8 cellular contexts compared by ENCODE assay signal in the genomic region with DNA sequence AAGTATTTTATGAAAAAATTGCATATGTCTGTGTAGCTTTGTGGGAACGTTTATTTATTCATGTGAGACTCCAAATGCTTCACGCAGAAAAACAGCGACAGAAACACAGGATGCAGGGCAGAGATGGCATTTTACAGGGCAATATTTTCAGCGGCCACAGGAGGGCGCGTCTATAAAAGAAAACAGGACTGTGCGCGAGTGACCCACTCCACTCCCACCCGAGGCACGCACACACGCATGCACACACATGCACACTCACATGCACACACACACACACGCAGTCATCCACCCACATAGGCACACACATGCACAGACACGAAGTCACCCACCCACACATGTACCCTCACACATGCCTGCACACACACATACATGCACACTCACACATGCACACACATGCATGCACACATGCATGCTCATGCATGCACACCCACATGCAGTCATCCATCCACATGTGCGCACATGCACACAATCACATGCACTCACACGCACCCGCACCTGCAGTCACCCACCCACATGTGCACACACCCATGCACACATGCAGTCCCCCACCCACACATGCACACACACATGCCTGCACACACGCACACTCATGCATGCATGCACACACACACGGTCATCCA.
DNase-seq lines count a peak whose midpoint lies in the region; ATAC-seq and TF ChIP-seq lines count a peak whose summit lies in the region.

No MANE protein-coding gene starts in this region.

- H3K4me1 ChIP-seq in DND-41 (ENCODE audit: insufficient read depth, low read length) (peaks cover 15% of the 10 kb centered on the region), cardiac muscle cell (ENCODE audit: low read depth) (no peaks in the 10 kb centered on the region)

- TF ChIP-seq CTCF in DND-41 (IDR thresholded peaks at IDR 0.05; ENCODE audit: borderline replicate concordance, extremely low read depth, low read length, poor library complexity, severe bottlenecking), result peak; percentile 92
- peak; percentile 76 for TF ChIP-seq CTCF in cardiac muscle cell (IDR thresholded peaks at IDR 0.05; ENCODE audit: low read depth, low read length)
- peak; percentile 76 for TF ChIP-seq CTCF in retinal pigment epithelial cell (conservative IDR thresholded peaks at IDR 0.05; ENCODE audit: low read depth, low read length)

- no peaks in the 10 kb centered on the region for H3K9me3 ChIP-seq in DND-41 (ENCODE audit: insufficient read depth, low read length, severe bottlenecking)
- H3K9me3 ChIP-seq in cardiac muscle cell (ENCODE audit: low read depth), result no peaks in the 10 kb centered on the region

- H3K79me2 ChIP-seq in DND-41 (ENCODE audit: insufficient read depth, low read length), result no peaks in the 10 kb centered on the region

- CTCF ChIA-PET in activated naive CD4-positive, alpha-beta T cell treated with anti-CD3 and anti-CD28 coated beads, Interleukin-2, amount 10 ng/mL, durations not matched to agents 7 days and 5 days (lab: Charles Lee), result interaction anchor here (0.7 to 1.2 kb wide), 12 partner anchors 14 to 445 kb away, joined by 3 to 7 read pairs (median 3); no protein-coding TSS in a partner anchor

- H3K27ac Mint-ChIP-seq in activated naive CD4-positive, alpha-beta T cell treated with anti-CD3 and anti-CD28 coated beads, Interleukin-2, amount 10 ng/mL, durations not matched to agents 7 days and 5 days, result no peak overlapping the region

- no peak overlapping the region for H3K27ac ChIP-seq in DND-41 (ENCODE audit: low read length)
- no peak overlapping the region for H3K27ac ChIP-seq in cardiac muscle cell

- H3K36me3 Mint-ChIP-seq in activated naive CD4-positive, alpha-beta T cell treated with anti-CD3 and anti-CD28 coated beads, Interleukin-2, amount 10 ng/mL, durations not matched to agents 7 days and 5 days, result no peaks in the 10 kb centered on the region

- no peak overlapping the region; the same call in 1 of the 2 replicates for H2AFZ ChIP-seq in DND-41 (ENCODE audit: low read depth, low read length)

- no peaks in the 10 kb centered on the region for H3K27me3 ChIP-seq in DND-41 (ENCODE audit: insufficient read depth, low read length, poor library complexity)
- H3K27me3 ChIP-seq in cardiac muscle cell, result no peaks in the 10 kb centered on the region

- ATAC-seq in DND-41 (ENCODE audit: insufficient read depth, low read depth) (peak; percentile 74), GM18858 (IDR thresholded peaks at IDR 0.05; ENCODE audit: unreplicated experiment) (no peak), HG02798 (IDR thresholded peaks at IDR 0.05; ENCODE audit: poor library complexity, unreplicated experiment) (no peak)

- H3K4me2 ChIP-seq in DND-41 (ENCODE audit: insufficient read depth, low read length), result peak overlapping the region; percentile 71

- H3K4me3 Mint-ChIP-seq in activated naive CD4-positive, alpha-beta T cell treated with anti-CD3 and anti-CD28 coated beads, Interleukin-2, amount 10 ng/mL, durations not matched to agents 7 days and 5 days, result peak overlapping the region; percentile 22

- peak overlapping the region in 1 of 2 experiments; percentile 48; a peak in 2 of 4 replicates for H3K4me3 ChIP-seq in DND-41 (ENCODE audit: low read depth in 1 of 2, low read length in 2 of 2)
- H3K4me3 ChIP-seq in cardiac muscle cell, result no peak overlapping the region
- H3K4me3 ChIP-seq in retinal pigment epithelial cell (ENCODE audit: low read length), result peak overlapping the region; percentile 40

- peaks cover 37% of the 10 kb centered on the region for H3K27me3 Mint-ChIP-seq in activated naive CD4-positive, alpha-beta T cell treated with anti-CD3 and anti-CD28 coated beads, Interleukin-2, amount 10 ng/mL, durations not matched to agents 7 days and 5 days

- H3K36me3 ChIP-seq in DND-41 (ENCODE audit: insufficient read depth, low read length) (no peaks in the 10 kb centered on the region), cardiac muscle cell (no peaks in the 10 kb centered on the region)

- H3K4me1 Mint-ChIP-seq in activated naive CD4-positive, alpha-beta T cell treated with anti-CD3 and anti-CD28 coated beads, Interleukin-2, amount 10 ng/mL, durations not matched to agents 7 days and 5 days, result peaks cover 24% of the 10 kb centered on the region

- no peaks in the 10 kb centered on the region for H3K9me3 Mint-ChIP-seq in activated naive CD4-positive, alpha-beta T cell treated with anti-CD3 and anti-CD28 coated beads, Interleukin-2, amount 10 ng/mL, durations not matched to agents 7 days and 5 days

- H3K9ac ChIP-seq in DND-41 (ENCODE audit: low read depth, low read length), result 0 out of 2 replicates have a peak overlapping the region, but pooled peaks have one; percentile 17

- DNase-seq in DND-41 (peak; percentile 70), HT1080 (ENCODE audit: low read depth) (peak; percentile 28), SHP77 (lab: John Stamatoyannopoulos, UW) (peak; percentile 30 to 42), cardiac muscle cell (ENCODE audit: low read depth in 1 of 2, low spot score in 1 of 2) (peak; percentile 47 to 50), retinal pigment epithelial cell (ENCODE audit: low read depth) (no peak)
- DNase-seq in activated naive CD4-positive, alpha-beta T cell treated with anti-CD3 and anti-CD28 coated beads, Interleukin-2, amount 10 ng/mL, durations not matched to agents 7 days and 5 days, result peak; percentile 79

- H4K20me1 ChIP-seq in DND-41 (ENCODE audit: insufficient read depth, low read length), result no peaks in the 10 kb centered on the region
